Comparison of ENCODE assay signal across 26 cellular contexts in the genomic region with DNA sequence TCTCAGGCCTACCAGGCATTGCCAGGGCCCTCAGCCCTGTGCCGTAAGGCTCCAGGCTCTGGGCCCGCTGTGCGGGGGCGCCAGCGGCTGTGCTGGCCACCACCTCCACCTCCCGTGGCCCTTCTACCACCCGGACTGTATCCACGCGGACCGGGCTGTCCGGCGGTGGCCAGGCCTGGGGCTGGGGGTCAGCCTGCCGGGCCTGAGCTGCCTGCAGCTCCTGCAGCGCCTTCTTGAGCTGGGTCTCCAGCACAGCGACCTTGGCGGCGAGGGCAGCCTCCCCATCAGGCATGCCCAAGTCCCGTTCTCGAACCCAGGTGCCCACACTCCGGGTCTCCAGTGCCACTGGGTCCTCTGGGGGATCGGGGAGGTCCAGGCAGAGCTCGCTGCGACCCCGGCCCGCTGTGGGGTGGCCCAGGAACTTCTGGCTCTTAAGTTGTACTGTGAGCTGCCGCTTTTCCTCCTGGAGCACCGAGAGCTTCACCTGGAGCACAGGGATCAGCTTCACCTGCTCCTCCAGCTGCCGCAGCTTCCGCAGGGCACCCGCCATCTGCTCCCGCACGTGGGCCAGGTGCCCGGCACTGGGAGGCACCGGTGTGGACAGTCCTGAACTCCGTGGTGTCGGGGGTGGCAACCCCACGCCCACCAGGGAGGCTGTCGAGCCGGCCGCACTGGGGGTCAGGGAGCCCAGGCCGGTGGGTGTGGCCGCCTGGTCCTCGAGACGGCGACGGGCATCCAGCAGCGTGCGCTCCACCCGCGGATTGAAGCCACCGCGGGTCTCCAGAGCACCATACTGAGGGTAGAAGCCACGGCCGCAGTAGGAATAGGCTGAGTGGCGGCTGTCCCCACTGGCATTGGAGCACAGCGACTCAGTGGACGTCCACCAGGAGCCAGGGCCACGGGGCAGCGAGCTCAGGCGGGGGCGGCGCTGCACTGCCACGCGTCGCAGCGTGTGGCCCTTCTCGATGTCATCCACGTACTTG. TPM values are rescaled to one million over a fixed set of nuclear protein-coding genes. Genes with fewer than 3 reads are reported as not detected.
DNase-seq lines count a peak whose midpoint lies in the region; ATAC-seq and TF ChIP-seq lines count a peak whose summit lies in the region.
"Had no signal": no experiment of that assay in that cellular context is flagged by ENCODE, and none has a peak within 500 bp of the region (broad histone marks: within the 10 kb centered on the region; RNA-seq: fewer than 3 reads in every experiment).

No MANE protein-coding gene starts in this region.

- H3K4me1 ChIP-seq in heart right ventricle = peaks cover 31 to 92% (median 88%) of the 10 kb centered on the region in 9 donors
- H3K4me1 ChIP-seq in right atrium auricular region = peaks cover 9 to 91% of the 10 kb centered on the region in 2 donors
- H3K4me1 ChIP-seq in skeletal muscle satellite cell (ENCODE audit: control insufficient read depth, insufficient read depth, low read length) = peaks cover 68% of the 10 kb centered on the region
- peaks cover 19 to 20% of the 10 kb centered on the region in 2 donors for H3K4me1 ChIP-seq in uterus

- WGBS in heart right ventricle, 2 donors = 90 to 91% methylated on average over 68 of the region's 68 CpGs

- no peaks in the 10 kb centered on the region for H3K9me3 Mint-ChIP-seq in activated naive CD4-positive, alpha-beta T cell treated with anti-CD3 and anti-CD28 coated beads for 36 hours
- H3K9me3 Mint-ChIP-seq: central memory CD8-positive, alpha-beta T cell; endodermal cell; stimulated activated naive CD8-positive, alpha-beta T cell treated with anti-CD3 and anti-CD28 coated beads, Interleukin-15, amount 100 ng/mL, for 72 hours had no signal

- DNase-seq in heart right ventricle (no peak), Right ventricle myocardium superior (no peak), right atrium auricular region (ENCODE audit: low spot score) (no peak), uterus (no peak), NCI-H2029 (lab: John Stamatoyannopoulos, UW) (no peak), GF-D8 (lab: John Stamatoyannopoulos, UW) (no peak)
- DNase-seq in activated naive CD4-positive, alpha-beta T cell treated with anti-CD3 and anti-CD28 coated beads for 36 hours = no peak
- DNase-seq: activated CD4-positive, alpha-beta T cell treated with anti-CD3 and anti-CD28 coated beads for 1 hour; endodermal cell; hypothalamus; mucosa of descending colon; NCI-H1930; NCI-H526; nucleus accumbens; PC-3; stimulated activated CD4-positive, alpha-beta T cell treated with anti-CD3 and anti-CD28 coated beads, Interleukin-2, amount 100 ng/mL, for 24 hours; stimulated activated naive CD8-positive, alpha-beta T cell treated with anti-CD3 and anti-CD28 coated beads, Interleukin-15, amount 100 ng/mL, for 72 hours; T-helper 9 cell had no signal

- peaks cover 6% of the 10 kb centered on the region for H3K4me1 Mint-ChIP-seq in activated naive CD4-positive, alpha-beta T cell treated with anti-CD3 and anti-CD28 coated beads for 36 hours (ENCODE audit: low read depth)

- peak overlapping the region in 2 of 10 donors; percentile 1 to 57 for H3K4me3 ChIP-seq in heart right ventricle
- H3K4me3 ChIP-seq in right atrium auricular region = peak overlapping the region in 1 of 2 donors; percentile 13
- H3K4me3 ChIP-seq in skeletal muscle satellite cell (ENCODE audit: low read length) = peak overlapping the region; percentile 47
- peak overlapping the region; percentile 51 to 94 for H3K4me3 ChIP-seq in uterus
- H3K4me3 ChIP-seq: GM12878, mucosa of descending colon had no signal

- intact Hi-C loops in heart right ventricle (cut with DNase I) (loop anchor here in 1 of 10 donors (5.0 kb wide), 1 partner anchor 36 kb away; the partner anchor contains the start of gene SPC24), Right ventricle myocardium superior (cut with DNase I) (no loop called here), uterus (cut with DNase I; ENCODE audit: low total_unique reads) (no loop called here)
- intact Hi-C loops in activated naive CD4-positive, alpha-beta T cell treated with anti-CD3 and anti-CD28 coated beads for 36 hours (cut with micrococcal nuclease) = no loop called here

- no peak overlapping the region for H3K4me3 Mint-ChIP-seq in activated naive CD4-positive, alpha-beta T cell treated with anti-CD3 and anti-CD28 coated beads for 36 hours
- H3K4me3 Mint-ChIP-seq: central memory CD8-positive, alpha-beta T cell; endodermal cell; stimulated activated naive CD8-positive, alpha-beta T cell treated with anti-CD3 and anti-CD28 coated beads, Interleukin-15, amount 100 ng/mL, for 72 hours had no signal

- no peak for ATAC-seq in heart right ventricle
- ATAC-seq in Right ventricle myocardium superior (ENCODE audit: poor library complexity) = no peak
- ATAC-seq: HCT116; mucosa of descending colon; PC-3; sciatic nerve; stimulated activated naive CD8-positive, alpha-beta T cell treated with anti-CD3 and anti-CD28 coated beads, Interleukin-15, amount 100 ng/mL, for 72 hours had no signal

- H3K4me2 ChIP-seq in skeletal muscle satellite cell (ENCODE audit: low read length) = peak overlapping the region; percentile 95

- H3K9ac ChIP-seq in skeletal muscle satellite cell (ENCODE audit: low read depth, low read length) = no peak overlapping the region

- H3K36me3 ChIP-seq in heart right ventricle = peaks cover 7 to 71% (median 35%) of the 10 kb centered on the region in 9 donors
- peaks cover 53% of the 10 kb centered on the region for H3K36me3 ChIP-seq in right atrium auricular region
- peaks cover 50% of the 10 kb centered on the region for H3K36me3 ChIP-seq in skeletal muscle satellite cell (ENCODE audit: insufficient read depth, low read length)
- no peaks in the 10 kb centered on the region for H3K36me3 ChIP-seq in uterus

- no peak for TF ChIP-seq POLR2A in uterus (IDR thresholded peaks at IDR 0.05)

- no peak overlapping the region for H3K27ac Mint-ChIP-seq in activated naive CD4-positive, alpha-beta T cell treated with anti-CD3 and anti-CD28 coated beads for 36 hours
- H3K27ac Mint-ChIP-seq: stimulated activated naive CD8-positive, alpha-beta T cell treated with anti-CD3 and anti-CD28 coated beads, Interleukin-15, amount 100 ng/mL, for 72 hours had no signal

- no peak for TF ChIP-seq CTCF in heart right ventricle (IDR thresholded peaks at IDR 0.05)
- no peak for TF ChIP-seq CTCF in right atrium auricular region (IDR thresholded peaks at IDR 0.05)
- TF ChIP-seq CTCF in uterus (IDR thresholded peaks at IDR 0.05) = no peak

- H3K9me3 ChIP-seq in heart right ventricle = no peaks in the 10 kb centered on the region
- H3K9me3 ChIP-seq in right atrium auricular region = no peaks in the 10 kb centered on the region
- H3K9me3 ChIP-seq in skeletal muscle satellite cell (replicated peaks; ENCODE audit: low read length) = no peaks in the 10 kb centered on the region
- H3K9me3 ChIP-seq in uterus = no peaks in the 10 kb centered on the region
- H3K9me3 ChIP-seq: mucosa of descending colon had no signal

- CTCF ChIA-PET in activated naive CD4-positive, alpha-beta T cell treated with anti-CD3 and anti-CD28 coated beads for 36 hours (lab: Charles Lee) = interaction anchor here (0.6 kb wide), 1 partner anchor 507 kb away, joined by 4 read pairs; no protein-coding TSS in a partner anchor

- H3K27me3 ChIP-seq in heart right ventricle (peaks cover 0 to 7% (median 0%) of the 10 kb centered on the region in 7 donors), right atrium auricular region (no peaks in the 10 kb centered on the region), skeletal muscle satellite cell (ENCODE audit: control insufficient read depth, insufficient read depth, low read length) (no peaks in the 10 kb centered on the region), uterus (no peaks in the 10 kb centered on the region)

- peaks cover 12% of the 10 kb centered on the region for H3K27me3 Mint-ChIP-seq in activated naive CD4-positive, alpha-beta T cell treated with anti-CD3 and anti-CD28 coated beads for 36 hours (ENCODE audit: low read depth)

- no peaks in the 10 kb centered on the region for H3K36me3 Mint-ChIP-seq in activated naive CD4-positive, alpha-beta T cell treated with anti-CD3 and anti-CD28 coated beads for 36 hours (ENCODE audit: low read depth)

- H3K27ac ChIP-seq in heart right ventricle (peak overlapping the region in 9 of 10 donors; percentile 48 to 98 (median 91)), right atrium auricular region (peak overlapping the region; percentile 95 to 96), uterus (peak overlapping the region; percentile 98 to 99)
- H3K27ac ChIP-seq: HL-60 had no signal

RNA-seq across cellular contexts. Expression of gene KANK2, which starts 4.1 kb away (rescaled TPM):
- total RNA-seq in heart right ventricle (100 to 1,000 TPM; 243 to 355 (median 307) TPM), Right ventricle myocardium superior (383 TPM), right atrium auricular region (100 to 1,000 TPM; 445 to 622 TPM), uterus (100 to 1,000 TPM; 326 to 762 (median 535) TPM)
- polyA plus RNA-seq in heart right ventricle = 100 to 1,000 TPM; 165 to 226 TPM
- 266 and 301 TPM in 2 replicates for total RNA-seq in skeletal muscle satellite cell (2012; rRNA removed)
- 1 to 10 TPM; 1.5 to 2.0 TPM for total RNA-seq in activated naive CD4-positive, alpha-beta T cell treated with anti-CD3 and anti-CD28 coated beads for 36 hours

RNA-seq across cellular contexts. Expression of gene SPC24, which starts 37.7 kb away (rescaled TPM):
- 1 to 10 TPM; 1.6 to 8.5 (median 3.2) TPM for total RNA-seq in heart right ventricle
- polyA plus RNA-seq in heart right ventricle = 1 to 10 TPM in 1 of 2 donors, under 1 TPM in 1; 0.93 to 5.9 TPM
- 6.7 TPM for total RNA-seq in Right ventricle myocardium superior
- total RNA-seq in right atrium auricular region = 1 to 10 TPM; 1.2 to 5.7 TPM
- 45.7 and 54.5 TPM in 2 replicates for total RNA-seq in skeletal muscle satellite cell (2012; rRNA removed)
- 10 to 100 TPM in 1 of 4 donors, 1 to 10 TPM in 3; 1.8 to 21.8 (median 2.6) TPM for total RNA-seq in uterus
- total RNA-seq in activated naive CD4-positive, alpha-beta T cell treated with anti-CD3 and anti-CD28 coated beads for 36 hours = 100 to 1,000 TPM in 1 of 2 experiments, 10 to 100 TPM in 1; 94.7 to 102 TPM

RNA-seq across cellular contexts. Expression of gene ANGPTL8, which starts 46.2 kb away (rescaled TPM):
- 1 to 10 TPM in 2 of 10 donors, under 1 TPM in 2, not detected in 6; 0.34 to 1.8 (median 0.99) TPM for total RNA-seq in heart right ventricle
- polyA plus RNA-seq in heart right ventricle = 10 to 100 TPM in 1 of 2 donors, 1 to 10 TPM in 1; 3.9 to 13.0 TPM
- total RNA-seq in Right ventricle myocardium superior = 0.40 TPM
- 1 to 10 TPM in 1 of 2 donors, not detected in 1; 1.3 TPM for total RNA-seq in right atrium auricular region
- not detected in 2 replicates for total RNA-seq in skeletal muscle satellite cell (2012; rRNA removed)
- 1 to 10 TPM in 1 of 4 donors, not detected in 3; 3.0 TPM for total RNA-seq in uterus
- total RNA-seq in activated naive CD4-positive, alpha-beta T cell treated with anti-CD3 and anti-CD28 coated beads for 36 hours = not detected
- total RNA-seq: A172, endodermal cell, GM12878, mucosa of descending colon, PC-3 had no signal
- polyA plus RNA-seq: BJ, GM12878 had no signal

Comparison
In these comparisons a context has a peak if more than half of its experiments do, and no peak if none do; other contexts are left out.
1. RNA of gene KANK2, which starts 4.1 kb away (total RNA-seq): 326 to 762 TPM in uterus, 445 to 622 TPM in right atrium auricular region, 383 TPM in Right ventricle myocardium superior (single experiment) and 243 to 355 TPM in heart right ventricle; 1.5 to 2.0 TPM in activated naive CD4-positive, alpha-beta T cell treated with anti-CD3 and anti-CD28 coated beads for 36 hours; every median in the first group is over 10 times any median in the second.
2. RNA of gene SPC24, which starts 37.7 kb away (total RNA-seq): 94.7 to 102 TPM in activated naive CD4-positive, alpha-beta T cell treated with anti-CD3 and anti-CD28 coated beads for 36 hours; 6.7 TPM in Right ventricle myocardium superior (single experiment), 1.2 to 5.7 TPM in right atrium auricular region, 1.6 to 8.5 TPM in heart right ventricle and 1.8 to 21.8 TPM in uterus; every median in the first group is over 4 times any median in the second.
3. Peak in every context shown above with its lines, with median percentiles within 50 percentile points of each other: H3K27ac ChIP-seq.